23 cellular contexts compared by ENCODE assay signal in genomic region chr6:153121311-153121710, GRCh38. TPM values are rescaled to one million over a fixed set of nuclear protein-coding genes. Genes with fewer than 3 reads are reported as not detected.
A peak's percentile ranks its signal among the peaks of the same experiment; 100 is the strongest.
DNase-seq lines count a peak whose midpoint lies in the region; ATAC-seq and TF ChIP-seq lines count a peak whose summit lies in the region.
"Had no signal": no experiment of that assay in that cellular context is flagged by ENCODE, and none has a peak within 500 bp of the region (broad histone marks: within the 10 kb centered on the region; RNA-seq: fewer than 3 reads in every experiment).

No MANE protein-coding gene starts in this region.

- H3K27ac ChIP-seq in RWPE2 (ENCODE audit: poor library complexity, severe bottlenecking) = peak overlapping the region; percentile 24
- H3K27ac ChIP-seq in aorta (ENCODE audit: low read depth in 1 of 2, low read length in 2 of 2) = no peak overlapping the region
- H3K27ac ChIP-seq: BLaER1 treated with 17β-estradiol and CSF1 and Interleukin-3, amounts not matched to agents 10 nM and 100 nM had no signal

- H3K9me3 ChIP-seq in RWPE2 (ENCODE audit: severe bottlenecking) (no peaks in the 10 kb centered on the region), skeletal muscle satellite cell (replicated peaks; ENCODE audit: low read length) (no peaks in the 10 kb centered on the region), aorta (ENCODE audit: control insufficient read depth, low read length) (no peaks in the 10 kb centered on the region)

- peaks cover 6% of the 10 kb centered on the region for H3K4me1 Mint-ChIP-seq in activated T-helper 2 cell treated with anti-CD3 and anti-CD28 coated beads, Interferon-gamma antibody, Interleukin-2, Interleukin-4, amounts not matched to agents 10 μg/mL and 5 μg/mL and 100 μg/mL, durations not matched to agents 14 hours and 24 hours and 36 hours (ENCODE audit: low read depth)
- H3K4me1 Mint-ChIP-seq: CD4-positive, alpha-beta memory T cell had no signal

- H3K27me3 Mint-ChIP-seq in activated T-helper 2 cell treated with anti-CD3 and anti-CD28 coated beads, Interferon-gamma antibody, Interleukin-2, Interleukin-4, amounts not matched to agents 10 μg/mL and 5 μg/mL and 100 μg/mL, durations not matched to agents 14 hours and 24 hours and 36 hours (ENCODE audit: low read depth) = peaks cover 16% of the 10 kb centered on the region

- TF ChIP-seq CTCF in RWPE2 (IDR thresholded peaks at IDR 0.05; ENCODE audit: poor library complexity, severe bottlenecking) (no peak), fibroblast of the aortic adventitia (IDR thresholded peaks at IDR 0.05; ENCODE audit: insufficient read depth, low read length) (no peak)

- H3K4me2 ChIP-seq in skeletal muscle satellite cell (ENCODE audit: low read length) = peak overlapping the region; percentile 7
- H3K4me2 ChIP-seq: BLaER1 treated with 17β-estradiol and CSF1 and Interleukin-3, amounts not matched to agents 10 nM and 100 nM had no signal

- H3K4me3 Mint-ChIP-seq in activated T-helper 2 cell treated with anti-CD3 and anti-CD28 coated beads, Interferon-gamma antibody, Interleukin-2, Interleukin-4, amounts not matched to agents 10 μg/mL and 5 μg/mL and 100 μg/mL, durations not matched to agents 14 hours and 24 hours and 36 hours (ENCODE audit: low read depth) = no peak overlapping the region
- H3K4me3 Mint-ChIP-seq: CD4-positive, alpha-beta memory T cell had no signal

- no peak overlapping the region for H3K4me3 ChIP-seq in RWPE2 (ENCODE audit: severe bottlenecking)
- no peak overlapping the region for H3K4me3 ChIP-seq in fibroblast of the aortic adventitia (ENCODE audit: low read depth, low read length)
- no peak overlapping the region for H3K4me3 ChIP-seq in skeletal muscle satellite cell (ENCODE audit: low read length)
- no peak overlapping the region for H3K4me3 ChIP-seq in aorta (ENCODE audit: low read length in 2 of 2)
- H3K4me3 ChIP-seq: BLaER1 treated with 17β-estradiol and CSF1 and Interleukin-3, amounts not matched to agents 10 nM and 100 nM; K562 had no signal

- H3K36me3 ChIP-seq in RWPE2 (ENCODE audit: low read depth) (no peaks in the 10 kb centered on the region), skeletal muscle satellite cell (ENCODE audit: insufficient read depth, low read length) (peaks cover 7% of the 10 kb centered on the region), aorta (ENCODE audit: control insufficient read depth in 1 of 2, insufficient read depth in 2 of 2, low read length in 1 of 2) (no peaks in the 10 kb centered on the region)
- H3K36me3 ChIP-seq: BLaER1 treated with 17β-estradiol and CSF1 and Interleukin-3, amounts not matched to agents 10 nM and 100 nM had no signal

- H3K4me1 ChIP-seq in RWPE2 (ENCODE audit: insufficient read depth, poor library complexity, severe bottlenecking) (peaks cover 35% of the 10 kb centered on the region), skeletal muscle satellite cell (ENCODE audit: control insufficient read depth, insufficient read depth, low read length) (peaks cover 38% of the 10 kb centered on the region), aorta (ENCODE audit: control insufficient read depth in 1 of 2, insufficient read depth in 2 of 2, low read length in 2 of 2) (no peaks in the 10 kb centered on the region)

- no peak for ATAC-seq in RWPE2 (ENCODE audit: low read depth)
- ATAC-seq in activated naive CD4-positive, alpha-beta T cell treated with anti-CD3 and anti-CD28 coated beads, Interleukin-2, amount 50 U/mL, for 72 hours = no peak
- no peak for ATAC-seq in aorta (ENCODE audit: low FRiP score)
- ATAC-seq: HepG2, K562 had no signal

- no peaks in the 10 kb centered on the region for H3K9me3 Mint-ChIP-seq in activated T-helper 2 cell treated with anti-CD3 and anti-CD28 coated beads, Interferon-gamma antibody, Interleukin-2, Interleukin-4, amounts not matched to agents 10 μg/mL and 5 μg/mL and 100 μg/mL, durations not matched to agents 14 hours and 24 hours and 36 hours
- H3K9me3 Mint-ChIP-seq in activated naive CD4-positive, alpha-beta T cell treated with anti-CD3 and anti-CD28 coated beads, Interleukin-2, amount 50 U/mL, for 72 hours = no peaks in the 10 kb centered on the region
- H3K9me3 Mint-ChIP-seq: CD4-positive, alpha-beta memory T cell had no signal

- H3K9ac ChIP-seq in skeletal muscle satellite cell (ENCODE audit: low read depth, low read length) = no peak overlapping the region
- H3K9ac ChIP-seq: BLaER1 treated with 17β-estradiol and CSF1 and Interleukin-3, amounts not matched to agents 10 nM and 100 nM had no signal

- intact Hi-C loops in activated T-helper 2 cell treated with anti-CD3 and anti-CD28 coated beads, Interferon-gamma antibody, Interleukin-2, Interleukin-4, amounts not matched to agents 10 μg/mL and 5 μg/mL and 100 μg/mL, durations not matched to agents 14 hours and 24 hours and 36 hours (cut with micrococcal nuclease) = no loop called here
- intact Hi-C loops in aorta (cut with DNase I) = no loop called here

- H3K27me3 ChIP-seq in RWPE2 (ENCODE audit: insufficient read depth, poor library complexity, severe bottlenecking) (no peaks in the 10 kb centered on the region), skeletal muscle satellite cell (ENCODE audit: control insufficient read depth, insufficient read depth, low read length) (no peaks in the 10 kb centered on the region), aorta (ENCODE audit: control insufficient read depth in 1 of 2, insufficient read depth in 2 of 2, low read length in 1 of 2) (no peaks in the 10 kb centered on the region)
- H3K27me3 ChIP-seq: BLaER1 treated with 17β-estradiol and CSF1 and Interleukin-3, amounts not matched to agents 10 nM and 100 nM had no signal

- DNase-seq in ELR (ENCODE audit: low read depth) = peak; percentile 20
- DNase-seq in RWPE2 (ENCODE audit: low spot score) = no peak
- DNase-seq in fibroblast of the aortic adventitia (ENCODE audit: low read depth) = peak; percentile 45
- no peak for DNase-seq in activated T-helper 2 cell treated with anti-CD3 and anti-CD28 coated beads, Interferon-gamma antibody, Interleukin-2, Interleukin-4, amounts not matched to agents 10 μg/mL and 5 μg/mL and 100 μg/mL, durations not matched to agents 14 hours and 24 hours and 36 hours (ENCODE audit: low spot score)
- DNase-seq in activated naive CD4-positive, alpha-beta T cell treated with anti-CD3 and anti-CD28 coated beads, Interleukin-2, amount 50 U/mL, for 72 hours (ENCODE audit: low spot score in 2 of 2) = no peak
- no peak for DNase-seq in aorta
- DNase-seq: CD4-positive, alpha-beta memory T cell; COR-L47; DMS79; EL; GF-D8; Kasumi-1; MV-4-11; NCI-H1105; NCI-H146; NCI-H2029; NCI-H526 treated with DMSO at 0.1 percent for 48 hours; RPMI8226; SHP77 had no signal

- H3K27ac Mint-ChIP-seq in activated T-helper 2 cell treated with anti-CD3 and anti-CD28 coated beads, Interferon-gamma antibody, Interleukin-2, Interleukin-4, amounts not matched to agents 10 μg/mL and 5 μg/mL and 100 μg/mL, durations not matched to agents 14 hours and 24 hours and 36 hours = no peak overlapping the region
- no peak overlapping the region for H3K27ac Mint-ChIP-seq in activated naive CD4-positive, alpha-beta T cell treated with anti-CD3 and anti-CD28 coated beads, Interleukin-2, amount 50 U/mL, for 72 hours
- H3K27ac Mint-ChIP-seq: CD4-positive, alpha-beta memory T cell had no signal

- H3K36me3 Mint-ChIP-seq in activated T-helper 2 cell treated with anti-CD3 and anti-CD28 coated beads, Interferon-gamma antibody, Interleukin-2, Interleukin-4, amounts not matched to agents 10 μg/mL and 5 μg/mL and 100 μg/mL, durations not matched to agents 14 hours and 24 hours and 36 hours (ENCODE audit: low read depth) = no peaks in the 10 kb centered on the region
- no peaks in the 10 kb centered on the region for H3K36me3 Mint-ChIP-seq in activated naive CD4-positive, alpha-beta T cell treated with anti-CD3 and anti-CD28 coated beads, Interleukin-2, amount 50 U/mL, for 72 hours
- H3K36me3 Mint-ChIP-seq: CD4-positive, alpha-beta memory T cell had no signal

RNA-seq across cellular contexts. Expression of gene RGS17, which starts 9.8 kb away (rescaled TPM):
- total RNA-seq in fibroblast of the aortic adventitia (ENCODE audit: low replicate concordance) (7.8 and 38.1 TPM in 2 replicates), aorta (1 to 10 TPM; 2.2 to 3.2 TPM)
- total RNA-seq in skeletal muscle satellite cell (2012; rRNA removed) = 19.0 and 36.8 TPM in 2 replicates
- total RNA-seq in activated T-helper 2 cell treated with anti-CD3 and anti-CD28 coated beads, Interferon-gamma antibody, Interleukin-2, Interleukin-4, amounts not matched to agents 10 μg/mL and 5 μg/mL and 100 μg/mL, durations not matched to agents 14 hours and 24 hours and 36 hours = not detected in 2 replicates
- total RNA-seq in activated naive CD4-positive, alpha-beta T cell treated with anti-CD3 and anti-CD28 coated beads, Interleukin-2, amount 50 U/mL, for 72 hours = not detected
- polyA plus RNA-seq in aorta = 1 to 10 TPM; 2.3 to 2.8 TPM
- total RNA-seq: CD4-positive, alpha-beta memory T cell; HepG2; K562 had no signal
- polyA plus RNA-seq: CD4-positive, alpha-beta memory T cell had no signal

Comparison
In these comparisons a context has a peak if more than half of its experiments do, and no peak if none do; other contexts are left out.
1. DNase-seq: peak in ELR (single experiment) and fibroblast of the aortic adventitia (single experiment); none in RWPE2 (single experiment), activated T-helper 2 cell treated with anti-CD3 and anti-CD28 coated beads, Interferon-gamma antibody, Interleukin-2, Interleukin-4, amounts not matched to agents 10 μg/mL and 5 μg/mL and 100 μg/mL, durations not matched to agents 14 hours and 24 hours and 36 hours (single experiment), activated naive CD4-positive, alpha-beta T cell treated with anti-CD3 and anti-CD28 coated beads, Interleukin-2, amount 50 U/mL, for 72 hours (0 of 2) and aorta (0 of 2).